Comparison of ENCODE assay signal across 21 cellular contexts in the genomic region with DNA sequence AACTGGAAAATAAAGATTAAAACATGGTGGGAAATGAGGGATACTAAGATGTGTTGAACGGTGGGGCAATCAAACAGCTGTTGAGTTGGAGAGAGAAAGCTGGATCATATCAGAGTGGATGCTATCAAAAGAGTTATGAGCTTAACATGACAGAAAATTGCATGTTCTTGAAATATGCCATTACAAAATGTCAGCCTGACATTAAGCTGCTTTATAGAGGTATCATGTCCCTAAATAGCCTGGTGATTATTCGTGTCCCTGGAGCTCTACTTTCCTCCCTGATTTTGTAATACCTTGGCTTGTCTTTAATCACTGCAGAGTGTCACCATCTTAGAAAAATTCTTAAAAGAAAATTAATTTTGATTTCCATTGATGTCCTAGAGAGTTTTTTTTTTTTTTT.
"Had no signal": no experiment of that assay in that cellular context is flagged by ENCODE, and none has a peak within 500 bp of the region (broad histone marks: within the 10 kb centered on the region; RNA-seq: fewer than 3 reads in every experiment).

No MANE protein-coding gene starts in this region.

- ATAC-seq: activated CD8-positive, alpha-beta T cell treated with anti-CD3 and anti-CD28 coated beads, Interleukin-2, amount 10 ng/mL, durations not matched to agents 7 days and 5 days; body of pancreas; WTC11 had no signal

- H3K27ac ChIP-seq: ascending aorta, body of pancreas, SJCRH30 had no signal

- H3K4me3 ChIP-seq: ascending aorta, body of pancreas, SJCRH30 had no signal

- DNase-seq: activated CD4-positive, alpha-beta T cell treated with anti-CD3 and anti-CD28 coated beads for 48 hours; activated CD4-positive, alpha-beta T cell treated with anti-CD3 and anti-CD28 coated beads, Interleukin-2, amount 50 U/mL, for 4 hours; activated CD4-positive, CD25-positive, alpha-beta regulatory T cell treated with anti-CD3 and anti-CD28 coated beads, Interleukin-2, amount 50 U/mL, for 72 hours; activated CD8-positive, alpha-beta memory T cell treated with anti-CD3 and anti-CD28 coated beads, Interleukin-2, amount 50 U/mL, for 48 hours; activated CD8-positive, alpha-beta T cell treated with anti-CD3 and anti-CD28 coated beads, Interleukin-2, amount 10 ng/mL, durations not matched to agents 7 days and 5 days; activated naive CD4-positive, alpha-beta T cell treated with anti-CD3 and anti-CD28 coated beads, Interleukin-2, amount 50 U/mL, for 16 hours; activated T-cell treated with anti-CD3 and anti-CD28 coated beads, Interleukin-2, amount 50 U/mL, for 1 hour; amniotic stem cell; body of pancreas; KG1; NCI-H1048; NCI-H146; NCI-H187 treated with DMSO at 0.1 percent for 48 hours; NCI-H2081 treated with DMSO at 0.1 percent for 48 hours; NCI-H345; NCI-H510A; NCI-H526 treated with DMSO at 0.1 percent for 48 hours; NCI-H82; SJCRH30 had no signal

- H3K9me3 ChIP-seq: ascending aorta, body of pancreas, SJCRH30 had no signal

- H3K27me3 ChIP-seq: ascending aorta, body of pancreas, SJCRH30 had no signal

- H3K4me1 ChIP-seq: ascending aorta, SJCRH30 had no signal

- H3K36me3 ChIP-seq: ascending aorta, SJCRH30 had no signal
